ENCODE assay signal across 8 cellular contexts in the genomic region with DNA sequence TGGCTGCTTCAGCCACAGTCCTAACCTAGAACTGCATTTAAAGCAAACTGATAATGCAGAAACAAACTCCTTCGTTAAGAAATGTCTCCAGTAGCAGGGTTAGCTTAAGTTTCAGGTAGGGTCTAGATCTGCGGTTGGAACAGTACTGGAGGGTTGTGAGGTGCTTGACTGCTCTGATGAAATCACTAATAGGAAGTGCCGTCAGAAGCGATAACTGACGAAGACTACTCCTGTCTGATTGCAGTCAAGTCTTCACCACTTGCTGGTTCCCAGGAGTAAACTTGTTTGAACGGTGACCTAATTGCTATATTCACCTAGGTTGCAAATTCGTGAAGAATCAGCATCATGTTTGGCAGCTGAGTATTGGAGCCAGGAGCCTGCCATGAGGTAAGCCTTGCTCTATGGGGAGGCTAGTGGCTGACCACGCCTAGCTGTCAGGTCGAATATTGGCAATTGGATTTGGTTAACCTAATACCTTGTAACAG. TPM values are rescaled to one million over a fixed set of nuclear protein-coding genes. Genes with fewer than 3 reads are reported as not detected.
DNase-seq lines count a peak whose midpoint lies in the region; ATAC-seq and TF ChIP-seq lines count a peak whose summit lies in the region.

No MANE protein-coding gene starts in this region.

- peaks cover 52% of the 10 kb centered on the region for H4K20me1 ChIP-seq in Loucy (ENCODE audit: insufficient read depth, low read length, poor library complexity, severe bottlenecking)

- TF ChIP-seq CTCF in Loucy (conservative IDR thresholded peaks at IDR 0.05; ENCODE audit: low read length) (no peak), liver (IDR thresholded peaks at IDR 0.05; ENCODE audit: low read depth, low read length, missing input control) (no peak), type B pancreatic cell (conservative IDR thresholded peaks at IDR 0.05) (no peak)

- no peak for ATAC-seq in CD4-positive, CD25-positive, alpha-beta regulatory T cell (ENCODE audit: low read depth in 2 of 2)
- ATAC-seq in GM21528 (IDR thresholded peaks at IDR 0.05; ENCODE audit: low FRiP score, unreplicated experiment): no peak

- H3K9me3 Mint-ChIP-seq in CD4-positive, CD25-positive, alpha-beta regulatory T cell: no peaks in the 10 kb centered on the region
- no peaks in the 10 kb centered on the region for H3K9me3 Mint-ChIP-seq in type B pancreatic cell

- TF ChIP-seq RAD21 in liver (IDR thresholded peaks at IDR 0.05): no peak

- no peaks in the 10 kb centered on the region for H3F3A ChIP-seq in Loucy (ENCODE audit: low read depth)

- H3K4me3 Mint-ChIP-seq in CD4-positive, CD25-positive, alpha-beta regulatory T cell: peak overlapping the region; percentile 97 to 100 (median 99)
- peak overlapping the region; percentile 100 for H3K4me3 Mint-ChIP-seq in type B pancreatic cell

- H3K79me2 ChIP-seq in Loucy (ENCODE audit: insufficient read depth, low read length): peaks cover 58% of the 10 kb centered on the region

- peaks cover 33% of the 10 kb centered on the region for H3K4me1 ChIP-seq in CD4-positive, CD25-positive, alpha-beta regulatory T cell (ENCODE audit: control insufficient read depth, insufficient read depth, low read length, poor library complexity, severe bottlenecking)
- H3K4me1 ChIP-seq in Loucy (ENCODE audit: insufficient read depth, low read length, poor library complexity, severe bottlenecking) (peaks cover 31% of the 10 kb centered on the region), liver (ENCODE audit: control insufficient read depth in 4 of 4, insufficient read depth in 4 of 4, low read length in 3 of 4) (peaks cover 10 to 41% (median 32%) of the 10 kb centered on the region in 4 donors)

- no peaks in the 10 kb centered on the region for H3K9me3 ChIP-seq in CD4-positive, CD25-positive, alpha-beta regulatory T cell (ENCODE audit: control insufficient read depth in 2 of 2, low read length in 2 of 2)
- no peaks in the 10 kb centered on the region for H3K9me3 ChIP-seq in Loucy (ENCODE audit: insufficient read depth, low read depth, low read length)
- no peaks in the 10 kb centered on the region for H3K9me3 ChIP-seq in liver (ENCODE audit: control insufficient read depth in 4 of 4, low read length in 3 of 4)

- no peak overlapping the region for H2AFZ ChIP-seq in Loucy (ENCODE audit: low read length)

- no peaks in the 10 kb centered on the region for H3K27me3 ChIP-seq in CD4-positive, CD25-positive, alpha-beta regulatory T cell (ENCODE audit: control insufficient read depth, insufficient read depth, low read length)
- peaks cover 5% of the 10 kb centered on the region for H3K27me3 ChIP-seq in Loucy (ENCODE audit: insufficient read depth, low read length, poor library complexity, severe bottlenecking)
- H3K27me3 ChIP-seq in liver (ENCODE audit: control insufficient read depth in 4 of 4, insufficient read depth in 4 of 4, low read length in 3 of 4): no peaks in the 10 kb centered on the region

- peaks cover 34% of the 10 kb centered on the region for H3K36me3 ChIP-seq in CD4-positive, CD25-positive, alpha-beta regulatory T cell (ENCODE audit: control insufficient read depth, insufficient read depth, low read length)
- H3K36me3 ChIP-seq in Loucy (ENCODE audit: insufficient read depth, low read length) (peaks cover 40% of the 10 kb centered on the region), liver (ENCODE audit: control insufficient read depth in 4 of 4, insufficient read depth in 3 of 4, low read depth in 1 of 4, low read length in 3 of 4) (peaks cover 8 to 35% (median 19%) of the 10 kb centered on the region in 4 donors)

- peak overlapping the region; percentile 79 for H3K4me3 ChIP-seq in CD4-positive, CD25-positive, alpha-beta regulatory T cell (ENCODE audit: low read depth, low read length)
- H3K4me3 ChIP-seq in Loucy (ENCODE audit: low read length, poor library complexity, severe bottlenecking) (peak overlapping the region; percentile 83), liver (ENCODE audit: low read depth in 1 of 3, low read length in 3 of 3) (peak overlapping the region; percentile 79 to 89 (median 88))

- peak overlapping the region; percentile 90 to 99 (median 98) for H3K27ac Mint-ChIP-seq in CD4-positive, CD25-positive, alpha-beta regulatory T cell
- peak overlapping the region; percentile 93 for H3K27ac Mint-ChIP-seq in type B pancreatic cell

- peak overlapping the region; percentile 93 for H3K27ac ChIP-seq in CD4-positive, CD25-positive, alpha-beta regulatory T cell (ENCODE audit: insufficient read depth, low read length, poor library complexity, severe bottlenecking)
- H3K27ac ChIP-seq in liver (ENCODE audit: low read depth in 1 of 2, low read length in 2 of 2): peak overlapping the region; percentile 85

- peaks cover 23% of the 10 kb centered on the region for H3K36me3 Mint-ChIP-seq in CD4-positive, CD25-positive, alpha-beta regulatory T cell
- H3K36me3 Mint-ChIP-seq in type B pancreatic cell: peaks cover 40% of the 10 kb centered on the region

- H3K9ac ChIP-seq in Loucy (ENCODE audit: low read depth, low read length, poor library complexity, severe bottlenecking) (peak overlapping the region; percentile 99), liver (ENCODE audit: low read depth in 1 of 2, low read length in 2 of 2) (peak overlapping the region; percentile 88 to 95)

- peaks cover 0 to 64% (median 48%) of the 10 kb centered on the region in 4 donors for H3K4me1 Mint-ChIP-seq in CD4-positive, CD25-positive, alpha-beta regulatory T cell
- H3K4me1 Mint-ChIP-seq in type B pancreatic cell (ENCODE audit: unreplicated experiment): peaks cover 41% of the 10 kb centered on the region

- H3K4me2 ChIP-seq in Loucy (ENCODE audit: low read depth, low read length, poor library complexity, severe bottlenecking): peak overlapping the region; percentile 99

- no peaks in the 10 kb centered on the region for H3K27me3 Mint-ChIP-seq in CD4-positive, CD25-positive, alpha-beta regulatory T cell
- no peaks in the 10 kb centered on the region for H3K27me3 Mint-ChIP-seq in type B pancreatic cell

- peak; percentile 12 to 60 (median 43) for DNase-seq in CD4-positive, CD25-positive, alpha-beta regulatory T cell
- peak; percentile 56 for DNase-seq in amniotic epithelial cell (ENCODE audit: low read depth)
- DNase-seq in type B pancreatic cell (ENCODE audit: extremely low spot score, unreplicated experiment): no peak
- DNase-seq in A172 (ENCODE audit: low spot score): no peak
- no peak for DNase-seq in NCI-H1694 (lab: John Stamatoyannopoulos, UW)

- WGBS in liver: 11% methylated on average over 9 of the region's 9 CpGs

- no peaks in the 10 kb centered on the region for H3K9me2 ChIP-seq in Loucy (replicated peaks; ENCODE audit: low read depth, low read length)

TF ChIP-seq in liver, 16 proteins besides CTCF, POLR2A, EP300 and RAD21 (continues in another document):
- TF ChIP-seq SP1 (IDR thresholded peaks at IDR 0.05) (no peak), EGR1 (IDR thresholded peaks at IDR 0.05; ENCODE audit: low read depth in 2 of 2) (no peak), NR2F2 (IDR thresholded peaks at IDR 0.05) (no peak), GABPA (IDR thresholded peaks at IDR 0.05 in 1 of 2, conservative IDR thresholded peaks at IDR 0.05 in 1 of 2) (no peak)
- TF ChIP-seq, protein P1, sequence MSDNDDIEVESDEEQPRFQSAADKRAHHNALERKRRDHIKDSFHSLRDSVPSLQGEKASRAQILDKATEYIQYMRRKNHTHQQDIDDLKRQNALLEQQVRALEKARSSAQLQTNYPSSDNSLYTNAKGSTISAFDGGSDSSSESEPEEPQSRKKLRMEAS (IDR thresholded peaks at IDR 0.05): no peak
- TF ChIP-seq, protein P2, sequence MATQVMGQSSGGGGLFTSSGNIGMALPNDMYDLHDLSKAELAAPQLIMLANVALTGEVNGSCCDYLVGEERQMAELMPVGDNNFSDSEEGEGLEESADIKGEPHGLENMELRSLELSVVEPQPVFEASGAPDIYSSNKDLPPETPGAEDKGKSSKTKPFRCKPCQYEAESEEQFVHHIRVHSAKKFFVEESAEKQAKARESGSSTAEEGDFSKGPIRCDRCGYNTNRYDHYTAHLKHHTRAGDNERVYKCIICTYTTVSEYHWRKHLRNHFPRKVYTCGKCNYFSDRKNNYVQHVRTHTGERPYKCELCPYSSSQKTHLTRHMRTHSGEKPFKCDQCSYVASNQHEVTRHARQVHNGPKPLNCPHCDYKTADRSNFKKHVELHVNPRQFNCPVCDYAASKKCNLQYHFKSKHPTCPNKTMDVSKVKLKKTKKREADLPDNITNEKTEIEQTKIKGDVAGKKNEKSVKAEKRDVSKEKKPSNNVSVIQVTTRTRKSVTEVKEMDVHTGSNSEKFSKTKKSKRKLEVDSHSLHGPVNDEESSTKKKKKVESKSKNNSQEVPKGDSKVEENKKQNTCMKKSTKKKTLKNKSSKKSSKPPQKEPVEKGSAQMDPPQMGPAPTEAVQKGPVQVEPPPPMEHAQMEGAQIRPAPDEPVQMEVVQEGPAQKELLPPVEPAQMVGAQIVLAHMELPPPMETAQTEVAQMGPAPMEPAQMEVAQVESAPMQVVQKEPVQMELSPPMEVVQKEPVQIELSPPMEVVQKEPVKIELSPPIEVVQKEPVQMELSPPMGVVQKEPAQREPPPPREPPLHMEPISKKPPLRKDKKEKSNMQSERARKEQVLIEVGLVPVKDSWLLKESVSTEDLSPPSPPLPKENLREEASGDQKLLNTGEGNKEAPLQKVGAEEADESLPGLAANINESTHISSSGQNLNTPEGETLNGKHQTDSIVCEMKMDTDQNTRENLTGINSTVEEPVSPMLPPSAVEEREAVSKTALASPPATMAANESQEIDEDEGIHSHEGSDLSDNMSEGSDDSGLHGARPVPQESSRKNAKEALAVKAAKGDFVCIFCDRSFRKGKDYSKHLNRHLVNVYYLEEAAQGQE (IDR thresholded peaks at IDR 0.05): no peak

RNA-seq across cellular contexts. Expression of a gene that starts 24.5 kb away (rescaled TPM):
- 125 TPM for total RNA-seq in CD4-positive, CD25-positive, alpha-beta regulatory T cell
- 100 to 1,000 TPM in 3 of 4 donors, 10 to 100 TPM in 1; 99.4 to 142 (median 120) TPM for polyA plus RNA-seq in CD4-positive, CD25-positive, alpha-beta regulatory T cell
- total RNA-seq in liver: 1 to 10 TPM; 5.6 to 9.3 TPM
- 1 to 10 TPM; 2.9 to 3.5 TPM for polyA plus RNA-seq in liver
- total RNA-seq in type B pancreatic cell (ENCODE audit: low replicate concordance): 0.52 and 1.7 TPM in 2 replicates
- total RNA-seq in A172 (2014; rRNA removed; shearing (Covaris generic)): 0.38 TPM in 1 of 2 replicates, not detected in the other

RNA-seq across cellular contexts. Expression of a gene that starts 52.1 kb away (rescaled TPM):
- 3.8 TPM for total RNA-seq in CD4-positive, CD25-positive, alpha-beta regulatory T cell
- 1 to 10 TPM; 1.5 to 3.5 (median 1.7) TPM for polyA plus RNA-seq in CD4-positive, CD25-positive, alpha-beta regulatory T cell
- total RNA-seq in liver (10 to 100 TPM in 1 of 2 donors, under 1 TPM in 1; 0.33 to 22.6 TPM), type B pancreatic cell (ENCODE audit: low replicate concordance) (2.9 and 4.5 TPM in 2 replicates)
- polyA plus RNA-seq in liver: under 1 TPM; 0.08 to 0.42 TPM
- 3.4 and 7.4 TPM in 2 replicates for total RNA-seq in A172 (2014; rRNA removed; shearing (Covaris generic))

RNA-seq across cellular contexts. Expression of a gene that starts 59.0 kb away (rescaled TPM):
- 953 TPM for total RNA-seq in CD4-positive, CD25-positive, alpha-beta regulatory T cell
- polyA plus RNA-seq in CD4-positive, CD25-positive, alpha-beta regulatory T cell: 1,000 to 10,000 TPM; 1,667 to 2,206 (median 1,950) TPM
- total RNA-seq in liver: 1,000 to 10,000 TPM; 1,190 to 3,673 TPM
- polyA plus RNA-seq in liver: 1,000 to 10,000 TPM; 1,427 to 1,518 TPM
- total RNA-seq in type B pancreatic cell (ENCODE audit: low replicate concordance): 1,306 and 1,802 TPM in 2 replicates
- 1,859 and 2,439 TPM in 2 replicates for total RNA-seq in A172 (2014; rRNA removed; shearing (Covaris generic))

Comparison
In these comparisons a context has a peak if more than half of its experiments do, and no peak if none do; other contexts are left out.
1. DNase-seq: peak in CD4-positive, CD25-positive, alpha-beta regulatory T cell (3 of 3) and amniotic epithelial cell (single experiment); none in type B pancreatic cell (single experiment), A172 (single experiment) and NCI-H1694 (single experiment).
2. RNA of a gene that starts 24.5 kb away (total RNA-seq): 125 TPM in CD4-positive, CD25-positive, alpha-beta regulatory T cell (single experiment); 5.6 to 9.3 TPM in liver, 0.52 to 1.7 TPM in type B pancreatic cell and 0.38 TPM in A172; every median in the first group is over 10 times any median in the second.
3. Peak in every context shown above with its lines, with median percentiles within 50 percentile points of each other: H3K4me3 ChIP-seq.